Comparison of ENCODE assay signal across 12 cellular contexts in genomic region chr20:9919271-9920014, GRCh38.
DNase-seq lines count a peak whose midpoint lies in the region; ATAC-seq, FAIRE-seq and TF ChIP-seq lines count a peak whose summit lies in the region.
"Had no signal": no experiment of that assay in that cellular context is flagged by ENCODE, and none has a peak within 500 bp of the region (broad histone marks: within the 10 kb centered on the region; RNA-seq: fewer than 3 reads in every experiment).

No MANE protein-coding gene starts in this region.

- TF ChIP-seq CTCF in OCI-LY3 (IDR thresholded peaks at IDR 0.05; ENCODE audit: low read depth, low read length): no peak

- DNase-seq in small intestine (no peak), NAMALWA (ENCODE audit: low spot score) (no peak), NCI-H2171 treated with DMSO at 0.1 percent for 48 hours (lab: John Stamatoyannopoulos, UW) (no peak)
- no peak for DNase-seq in CD8-positive, alpha-beta memory T cell
- DNase-seq: activated gamma-delta T cell, hypothalamus, KG1 had no signal

- CTCF ChIA-PET in CD8-positive, alpha-beta memory T cell (lab: Charles Lee): no interaction called here

- H3K4me2 ChIP-seq in OCI-LY3 (ENCODE audit: low read length): peak overlapping the region; percentile 95
- H3K4me2 ChIP-seq: BLaER1 had no signal

- no peak for FAIRE-seq in small intestine (lab: Jason Lieb, UNC)

- H3K4me3 Mint-ChIP-seq in CD8-positive, alpha-beta memory T cell: no peak overlapping the region

- peaks cover 50% of the 10 kb centered on the region for H3K27me3 ChIP-seq in OCI-LY3 (ENCODE audit: low read depth, low read length)
- H3K27me3 ChIP-seq in small intestine (ENCODE audit: control insufficient read depth in 2 of 2, insufficient read depth in 2 of 2, low read length in 2 of 2): no peaks in the 10 kb centered on the region
- no peaks in the 10 kb centered on the region for H3K27me3 ChIP-seq in CD8-positive, alpha-beta memory T cell (ENCODE audit: insufficient read depth, low read length, poor library complexity, severe bottlenecking)
- H3K27me3 ChIP-seq: BLaER1 had no signal

- H3K36me3 ChIP-seq in OCI-LY3 (replicated peaks; ENCODE audit: low read depth, low read length) (no peaks in the 10 kb centered on the region), small intestine (ENCODE audit: control insufficient read depth in 2 of 2, insufficient read depth in 2 of 2, low read length in 2 of 2) (no peaks in the 10 kb centered on the region)
- H3K36me3 ChIP-seq in CD8-positive, alpha-beta memory T cell (ENCODE audit: insufficient read depth, low read length): no peaks in the 10 kb centered on the region
- H3K36me3 ChIP-seq: BLaER1 had no signal

- H3K9me3 Mint-ChIP-seq in CD8-positive, alpha-beta memory T cell: no peaks in the 10 kb centered on the region

- H3K27ac ChIP-seq in OCI-LY3 (ENCODE audit: low read length) (peak overlapping the region; percentile 71), small intestine (ENCODE audit: low read depth in 1 of 2, low read length in 1 of 2) (no peak overlapping the region)
- H3K27ac ChIP-seq in CD8-positive, alpha-beta memory T cell (ENCODE audit: low read depth, low read length): no peak overlapping the region
- H3K27ac ChIP-seq: BLaER1 had no signal

- no peaks in the 10 kb centered on the region for H3K36me3 Mint-ChIP-seq in CD8-positive, alpha-beta memory T cell

- no peaks in the 10 kb centered on the region for H3K79me2 ChIP-seq in OCI-LY3 (ENCODE audit: low read length)

- no peaks in the 10 kb centered on the region for H3K9me3 ChIP-seq in OCI-LY3 (ENCODE audit: insufficient read depth, low read length)
- no peaks in the 10 kb centered on the region for H3K9me3 ChIP-seq in small intestine (ENCODE audit: control insufficient read depth, low read depth)
- no peaks in the 10 kb centered on the region for H3K9me3 ChIP-seq in CD8-positive, alpha-beta memory T cell (ENCODE audit: low read length)
- H3K9me3 ChIP-seq: BLaER1 had no signal

- peak overlapping the region; percentile 43 for H3K9ac ChIP-seq in OCI-LY3 (ENCODE audit: low read length)
- H3K9ac ChIP-seq: BLaER1 had no signal

- H2AFZ ChIP-seq in OCI-LY3 (ENCODE audit: low read depth, low read length): peak overlapping the region; percentile 80

- H3K4me1 ChIP-seq in OCI-LY3 (ENCODE audit: low read length) (peaks cover 48% of the 10 kb centered on the region), small intestine (ENCODE audit: control insufficient read depth in 2 of 2, insufficient read depth in 1 of 2, low read depth in 1 of 2, low read length in 1 of 2) (peaks cover 0 to 4% of the 10 kb centered on the region in 2 donors)
- no peaks in the 10 kb centered on the region for H3K4me1 ChIP-seq in CD8-positive, alpha-beta memory T cell (ENCODE audit: insufficient read depth, low read length)
- H3K4me1 ChIP-seq: BLaER1 had no signal

- POLR2A ChIA-PET in CD8-positive, alpha-beta memory T cell (lab: Charles Lee): no interaction called here

- peak overlapping the region; percentile 58 for H3K4me3 ChIP-seq in OCI-LY3 (ENCODE audit: low read length)
- no peak overlapping the region for H3K4me3 ChIP-seq in small intestine (ENCODE audit: low read depth in 1 of 2, low read length in 2 of 2)
- no peak overlapping the region for H3K4me3 ChIP-seq in CD8-positive, alpha-beta memory T cell (ENCODE audit: low read length)
- H3K4me3 ChIP-seq: BLaER1 had no signal

- no peaks in the 10 kb centered on the region for H3K4me1 Mint-ChIP-seq in CD8-positive, alpha-beta memory T cell

- TF ChIP-seq POLR2A in GM18505 (IDR thresholded peaks at IDR 0.05; ENCODE audit: borderline replicate concordance, extremely low read depth, insufficient read depth, insufficient read length): no peak

- ATAC-seq in GM18505 (IDR thresholded peaks at IDR 0.05; ENCODE audit: unreplicated experiment) (peak; percentile 92), GM21423 (IDR thresholded peaks at IDR 0.05; ENCODE audit: unreplicated experiment) (peak; percentile 87), HG03097 (IDR thresholded peaks at IDR 0.05; ENCODE audit: low FRiP score, unreplicated experiment) (peak; percentile 84)

- WGBS in small intestine, 3 donors: 57 to 67% (median 63%) methylated on average over 5 of the region's 5 CpGs

- no peak overlapping the region for H3K27ac Mint-ChIP-seq in CD8-positive, alpha-beta memory T cell

- no peaks in the 10 kb centered on the region for H4K20me1 ChIP-seq in OCI-LY3 (ENCODE audit: insufficient read depth, low read length)
- H4K20me1 ChIP-seq: BLaER1 had no signal

- H3K27me3 Mint-ChIP-seq in CD8-positive, alpha-beta memory T cell: peaks cover 3 to 7% of the 10 kb centered on the region in 2 donors
